8 cellular contexts compared by ENCODE assay signal in genomic region chr16:2682209-2683021, GRCh38. TPM values are rescaled to one million over a fixed set of nuclear protein-coding genes. Genes with fewer than 3 reads are reported as not detected.
DNase-seq lines count a peak whose midpoint lies in the region; ATAC-seq and TF ChIP-seq lines count a peak whose summit lies in the region.

A gene with protein sequence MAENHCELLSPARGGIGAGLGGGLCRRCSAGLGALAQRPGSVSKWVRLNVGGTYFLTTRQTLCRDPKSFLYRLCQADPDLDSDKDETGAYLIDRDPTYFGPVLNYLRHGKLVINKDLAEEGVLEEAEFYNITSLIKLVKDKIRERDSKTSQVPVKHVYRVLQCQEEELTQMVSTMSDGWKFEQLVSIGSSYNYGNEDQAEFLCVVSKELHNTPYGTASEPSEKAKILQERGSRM (plus strand): TSS chr16:2682523. CDS start chr16:2682549, 26 bp downstream.

- H3K4me3 ChIP-seq in GM23338 (peak within 1 kb of the TSS; percentile 97), RWPE2 (ENCODE audit: severe bottlenecking) (peak within 1 kb of the TSS; percentile 88), fibroblast of mammary gland (ENCODE audit: control insufficient read depth, low read depth, low read length) (peak within 1 kb of the TSS; percentile 92)

- H3K27ac Mint-ChIP-seq in GM23338, result peak within 1 kb of the TSS; percentile 96
- peak within 1 kb of the TSS; percentile 91 for H3K27ac Mint-ChIP-seq in activated T-helper 2 cell treated with anti-CD3 and anti-CD28 coated beads, Interferon-gamma antibody, Interleukin-2, Interleukin-4, amounts not matched to agents 10 μg/mL and 5 μg/mL and 100 μg/mL, durations not matched to agents 14 hours and 24 hours and 36 hours
- peak within 1 kb of the TSS; percentile 88 to 97 (median 96) for H3K27ac Mint-ChIP-seq in naive thymus-derived CD8-positive, alpha-beta T cell
- peak within 1 kb of the TSS; percentile 98 for H3K27ac Mint-ChIP-seq in stimulated activated naive B cell treated with anti-CD40 and anti-IgM and Interleukin-4, amounts not matched to agents 10 μg/mL and 1 μg/mL and 100 μg/mL, for 72 hours

- peak within 1 kb of the TSS; percentile 87 for H3K4me2 ChIP-seq in GM23338

- H3K27ac ChIP-seq in GM23338 (ENCODE audit: low read depth) (peak within 1 kb of the TSS; percentile 66), RWPE2 (ENCODE audit: poor library complexity, severe bottlenecking) (peak within 1 kb of the TSS; percentile 60)

- TF ChIP-seq CTCF in GM23338 (conservative IDR thresholded peaks at IDR 0.05; ENCODE audit: low read depth in 2 of 2), result no peak
- no peak for TF ChIP-seq CTCF in RWPE2 (IDR thresholded peaks at IDR 0.05; ENCODE audit: poor library complexity, severe bottlenecking)
- no peak for TF ChIP-seq CTCF in fibroblast of mammary gland (conservative IDR thresholded peaks at IDR 0.05; ENCODE audit: control insufficient read depth, insufficient read depth, low read depth, low read length)

- H3K4me3 Mint-ChIP-seq in GM23338, result peak within 1 kb of the TSS; percentile 97
- H3K4me3 Mint-ChIP-seq in activated T-helper 2 cell treated with anti-CD3 and anti-CD28 coated beads, Interferon-gamma antibody, Interleukin-2, Interleukin-4, amounts not matched to agents 10 μg/mL and 5 μg/mL and 100 μg/mL, durations not matched to agents 14 hours and 24 hours and 36 hours (ENCODE audit: low read depth), result peak within 1 kb of the TSS; percentile 98
- H3K4me3 Mint-ChIP-seq in naive thymus-derived CD8-positive, alpha-beta T cell, result peak within 1 kb of the TSS; percentile 88 to 98 (median 95)
- peak within 1 kb of the TSS; percentile 98 to 100 for H3K4me3 Mint-ChIP-seq in stimulated activated naive B cell treated with anti-CD40 and anti-IgM and Interleukin-4, amounts not matched to agents 10 μg/mL and 1 μg/mL and 100 μg/mL, for 72 hours

- intact Hi-C loops in activated T-helper 2 cell treated with anti-CD3 and anti-CD28 coated beads, Interferon-gamma antibody, Interleukin-2, Interleukin-4, amounts not matched to agents 10 μg/mL and 5 μg/mL and 100 μg/mL, durations not matched to agents 14 hours and 24 hours and 36 hours (cut with micrococcal nuclease), result loop anchor here (1.0 to 5.0 kb wide), 2 partner anchors 18 to 200 kb away; partner anchors contain the start of gene FLYWCH2

- H3K36me3 Mint-ChIP-seq in GM23338 (ENCODE audit: low read depth), result peaks cover 16% of the 10 kb centered on the region; the same call in 2 of the 3 replicates
- peaks cover 30% of the 10 kb centered on the region for H3K36me3 Mint-ChIP-seq in activated T-helper 2 cell treated with anti-CD3 and anti-CD28 coated beads, Interferon-gamma antibody, Interleukin-2, Interleukin-4, amounts not matched to agents 10 μg/mL and 5 μg/mL and 100 μg/mL, durations not matched to agents 14 hours and 24 hours and 36 hours (ENCODE audit: low read depth)
- H3K36me3 Mint-ChIP-seq in naive thymus-derived CD8-positive, alpha-beta T cell, result peaks cover 0 to 5% (median 0%) of the 10 kb centered on the region in 3 donors
- peaks cover 4 to 12% of the 10 kb centered on the region in 2 donors for H3K36me3 Mint-ChIP-seq in stimulated activated naive B cell treated with anti-CD40 and anti-IgM and Interleukin-4, amounts not matched to agents 10 μg/mL and 1 μg/mL and 100 μg/mL, for 72 hours

- no peaks in the 10 kb centered on the region for H3K36me3 ChIP-seq in GM23338 (ENCODE audit: insufficient read depth)
- 0 out of 2 replicates have a peak, but pooled peaks cover 3% of the 10 kb centered on the region for H3K36me3 ChIP-seq in RWPE2 (ENCODE audit: low read depth)

- peaks cover 40% of the 10 kb centered on the region for H3K79me2 ChIP-seq in GM23338 (replicated peaks; ENCODE audit: insufficient read depth)

- peaks cover 2% of the 10 kb centered on the region for H3K27me3 Mint-ChIP-seq in GM23338 (ENCODE audit: insufficient read depth, low read depth, poor library complexity)
- no peaks in the 10 kb centered on the region for H3K27me3 Mint-ChIP-seq in activated T-helper 2 cell treated with anti-CD3 and anti-CD28 coated beads, Interferon-gamma antibody, Interleukin-2, Interleukin-4, amounts not matched to agents 10 μg/mL and 5 μg/mL and 100 μg/mL, durations not matched to agents 14 hours and 24 hours and 36 hours (ENCODE audit: low read depth)
- no peaks in the 10 kb centered on the region for H3K27me3 Mint-ChIP-seq in naive thymus-derived CD8-positive, alpha-beta T cell
- H3K27me3 Mint-ChIP-seq in stimulated activated naive B cell treated with anti-CD40 and anti-IgM and Interleukin-4, amounts not matched to agents 10 μg/mL and 1 μg/mL and 100 μg/mL, for 72 hours, result no peaks in the 10 kb centered on the region

- H3K9me2 ChIP-seq in GM23338 (ENCODE audit: insufficient read depth), result no peaks in the 10 kb centered on the region

- H3K4me1 ChIP-seq in GM23338 (ENCODE audit: insufficient read depth), result peaks cover 5% of the 10 kb centered on the region
- peaks cover 6% of the 10 kb centered on the region for H3K4me1 ChIP-seq in RWPE2 (ENCODE audit: insufficient read depth, poor library complexity, severe bottlenecking)

- peaks cover 7% of the 10 kb centered on the region; the same call in 1 of the 2 replicates for H3F3A ChIP-seq in GM23338 (replicated peaks; ENCODE audit: low read depth)

- no peaks in the 10 kb centered on the region for H4K20me1 ChIP-seq in GM23338 (replicated peaks; ENCODE audit: insufficient read depth)

- POLR2A ChIA-PET in naive thymus-derived CD8-positive, alpha-beta T cell (lab: Charles Lee), result interaction anchor here (0.6 to 1.7 kb wide), 12 partner anchors 9 to 477 kb away, joined by 3 to 35 read pairs (median 4); partner anchors contain the start of genes ELOB, FLYWCH1, FLYWCH2 and PRSS27

- peaks cover 6% of the 10 kb centered on the region; the same call in 2 of the 3 replicates for H3K9me3 Mint-ChIP-seq in GM23338
- H3K9me3 Mint-ChIP-seq in activated T-helper 2 cell treated with anti-CD3 and anti-CD28 coated beads, Interferon-gamma antibody, Interleukin-2, Interleukin-4, amounts not matched to agents 10 μg/mL and 5 μg/mL and 100 μg/mL, durations not matched to agents 14 hours and 24 hours and 36 hours, result no peaks in the 10 kb centered on the region
- H3K9me3 Mint-ChIP-seq in naive thymus-derived CD8-positive, alpha-beta T cell, result peaks cover 0 to 4% (median 0%) of the 10 kb centered on the region in 9 donors
- no peaks in the 10 kb centered on the region for H3K9me3 Mint-ChIP-seq in stimulated activated naive B cell treated with anti-CD40 and anti-IgM and Interleukin-4, amounts not matched to agents 10 μg/mL and 1 μg/mL and 100 μg/mL, for 72 hours

- H3K4me1 Mint-ChIP-seq in GM23338, result peaks cover 3% of the 10 kb centered on the region
- peaks cover 18% of the 10 kb centered on the region for H3K4me1 Mint-ChIP-seq in activated T-helper 2 cell treated with anti-CD3 and anti-CD28 coated beads, Interferon-gamma antibody, Interleukin-2, Interleukin-4, amounts not matched to agents 10 μg/mL and 5 μg/mL and 100 μg/mL, durations not matched to agents 14 hours and 24 hours and 36 hours (ENCODE audit: low read depth)
- H3K4me1 Mint-ChIP-seq in naive thymus-derived CD8-positive, alpha-beta T cell, result peaks cover 12 to 32% (median 23%) of the 10 kb centered on the region in 4 donors
- peaks cover 15 to 23% of the 10 kb centered on the region in 2 donors for H3K4me1 Mint-ChIP-seq in stimulated activated naive B cell treated with anti-CD40 and anti-IgM and Interleukin-4, amounts not matched to agents 10 μg/mL and 1 μg/mL and 100 μg/mL, for 72 hours

- peak; percentile 89 for DNase-seq in DMS79 treated with DMSO at 0.1 percent for 48 hours (lab: John Stamatoyannopoulos, UW)
- DNase-seq in GM23338 (ENCODE audit: low spot score), result peak; percentile 99
- peak; percentile 97 for DNase-seq in LoVo (ENCODE audit: low spot score)
- DNase-seq in RWPE2 (ENCODE audit: low spot score), result peak; percentile 92
- DNase-seq in activated T-helper 2 cell treated with anti-CD3 and anti-CD28 coated beads, Interferon-gamma antibody, Interleukin-2, Interleukin-4, amounts not matched to agents 10 μg/mL and 5 μg/mL and 100 μg/mL, durations not matched to agents 14 hours and 24 hours and 36 hours (ENCODE audit: low spot score), result peak; percentile 96
- DNase-seq in fibroblast of mammary gland (ENCODE audit: low read depth), result peak; percentile 96
- DNase-seq in naive thymus-derived CD8-positive, alpha-beta T cell, result peak; percentile 88 to 97 (median 94)
- peak; percentile 94 for DNase-seq in stimulated activated naive B cell treated with anti-CD40 and anti-IgM and Interleukin-4, amounts not matched to agents 10 μg/mL and 1 μg/mL and 100 μg/mL, for 72 hours

- H3K9me3 ChIP-seq in RWPE2 (ENCODE audit: severe bottlenecking), result no peaks in the 10 kb centered on the region

- H2AFZ ChIP-seq in GM23338, result peak within 1 kb of the TSS; percentile 95

- peak; percentile 96 for ATAC-seq in GM23338
- ATAC-seq in RWPE2 (ENCODE audit: low read depth), result peak; percentile 88
- peak; percentile 95 to 97 for ATAC-seq in naive thymus-derived CD8-positive, alpha-beta T cell
- peak; percentile 70 to 77 for ATAC-seq in stimulated activated naive B cell treated with anti-CD40 and anti-IgM and Interleukin-4, amounts not matched to agents 10 μg/mL and 1 μg/mL and 100 μg/mL, for 72 hours (replicated peaks)

- H3K27me3 ChIP-seq in GM23338 (ENCODE audit: insufficient read depth) (no peaks in the 10 kb centered on the region), RWPE2 (ENCODE audit: insufficient read depth, poor library complexity, severe bottlenecking) (no peaks in the 10 kb centered on the region)

TF ChIP-seq in GM23338, 12 proteins besides CTCF, POLR2A, EP300 and RAD21 (continues in another document):
- TF ChIP-seq EZH2phosphoT487 (IDR thresholded peaks at IDR 0.05; ENCODE audit: unreplicated experiment) (no peak), JUNB (IDR thresholded peaks at IDR 0.05; ENCODE audit: unreplicated experiment) (no peak), NANOG (IDR thresholded peaks at IDR 0.05; ENCODE audit: borderline replicate concordance) (no peak)

RNA-seq across cellular contexts. Expression of the gene that starts here (rescaled TPM):
- total RNA-seq in GM23338 (2014; rRNA removed; shearing (Covaris generic)), result 26.1 and 31.8 TPM in 2 replicates
- polyA plus RNA-seq in GM23338 (2016; fragmentation: Nextera tagmentation; extraction: Ambion mirVana), result 18.5 and 19.7 TPM in 2 replicates
- 65.5 and 68.5 TPM in 2 replicates for total RNA-seq in activated T-helper 2 cell treated with anti-CD3 and anti-CD28 coated beads, Interferon-gamma antibody, Interleukin-2, Interleukin-4, amounts not matched to agents 10 μg/mL and 5 μg/mL and 100 μg/mL, durations not matched to agents 14 hours and 24 hours and 36 hours
- total RNA-seq in naive thymus-derived CD8-positive, alpha-beta T cell, result 10 to 100 TPM; 24.3 to 25.5 TPM
- 10 to 100 TPM; 10.8 to 18.4 (median 12.9) TPM for polyA plus RNA-seq in naive thymus-derived CD8-positive, alpha-beta T cell

Comparison
In these comparisons a context has a peak if more than half of its experiments do, and no peak if none do; other contexts are left out.
1. Peak in every context shown above with its lines: DNase-seq, ATAC-seq, H3K4me3 ChIP-seq and H3K27ac ChIP-seq.